ENCODE assay signal across 8 cellular contexts in the genomic region with DNA sequence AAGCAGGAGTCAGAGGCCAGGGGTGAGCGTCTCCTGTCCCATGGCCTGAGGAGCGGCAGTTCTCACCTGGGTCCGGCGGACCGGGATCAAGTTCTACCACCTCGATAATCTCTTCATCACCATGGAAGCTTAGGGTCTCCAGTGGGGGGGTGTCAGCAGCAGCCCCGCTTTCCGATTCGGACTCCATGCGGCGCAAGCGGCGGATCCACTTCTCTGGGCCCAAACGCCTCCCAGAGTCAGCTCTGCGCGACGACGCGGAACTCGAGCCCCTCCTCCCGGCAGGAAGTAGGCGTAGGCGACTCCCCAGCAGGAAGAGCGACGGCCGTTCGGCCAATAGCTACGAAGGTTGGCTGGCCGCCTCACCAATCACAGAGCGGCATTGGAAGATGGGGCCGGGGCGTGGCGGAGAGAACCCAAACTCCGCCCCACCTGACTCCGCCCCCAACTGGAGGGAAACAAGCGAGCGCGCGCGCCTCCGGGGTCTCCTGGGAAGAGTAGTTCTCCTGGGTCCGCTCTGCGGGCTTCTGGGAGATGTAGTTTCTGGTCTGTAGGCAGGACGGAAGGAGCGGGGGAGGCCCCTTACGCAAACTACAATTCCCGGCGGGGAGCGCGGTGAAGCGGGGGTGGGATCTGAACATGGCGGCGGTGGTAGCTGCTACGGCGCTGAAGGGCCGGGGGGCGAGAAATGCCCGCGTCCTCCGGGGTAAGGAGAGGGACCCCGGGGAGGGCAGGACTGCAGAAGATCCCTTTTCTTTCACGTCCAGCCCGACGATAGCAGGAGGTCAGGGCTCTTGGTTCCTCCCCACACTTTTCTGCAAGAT. TPM values are rescaled to one million over a fixed set of nuclear protein-coding genes. Genes with fewer than 3 reads are reported as not detected.
DNase-seq lines count a peak whose midpoint lies in the region; ATAC-seq and TF ChIP-seq lines count a peak whose summit lies in the region.

A gene with protein sequence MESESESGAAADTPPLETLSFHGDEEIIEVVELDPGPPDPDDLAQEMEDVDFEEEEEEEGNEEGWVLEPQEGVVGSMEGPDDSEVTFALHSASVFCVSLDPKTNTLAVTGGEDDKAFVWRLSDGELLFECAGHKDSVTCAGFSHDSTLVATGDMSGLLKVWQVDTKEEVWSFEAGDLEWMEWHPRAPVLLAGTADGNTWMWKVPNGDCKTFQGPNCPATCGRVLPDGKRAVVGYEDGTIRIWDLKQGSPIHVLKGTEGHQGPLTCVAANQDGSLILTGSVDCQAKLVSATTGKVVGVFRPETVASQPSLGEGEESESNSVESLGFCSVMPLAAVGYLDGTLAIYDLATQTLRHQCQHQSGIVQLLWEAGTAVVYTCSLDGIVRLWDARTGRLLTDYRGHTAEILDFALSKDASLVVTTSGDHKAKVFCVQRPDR (minus strand): TSS at position 238 of the 821 bp plus-strand sequence. CDS start 51 bp downstream, at position 187.
A gene with protein sequence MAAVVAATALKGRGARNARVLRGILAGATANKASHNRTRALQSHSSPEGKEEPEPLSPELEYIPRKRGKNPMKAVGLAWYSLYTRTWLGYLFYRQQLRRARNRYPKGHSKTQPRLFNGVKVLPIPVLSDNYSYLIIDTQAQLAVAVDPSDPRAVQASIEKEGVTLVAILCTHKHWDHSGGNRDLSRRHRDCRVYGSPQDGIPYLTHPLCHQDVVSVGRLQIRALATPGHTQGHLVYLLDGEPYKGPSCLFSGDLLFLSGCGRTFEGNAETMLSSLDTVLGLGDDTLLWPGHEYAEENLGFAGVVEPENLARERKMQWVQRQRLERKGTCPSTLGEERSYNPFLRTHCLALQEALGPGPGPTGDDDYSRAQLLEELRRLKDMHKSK (plus strand): TSS at position 620 of the 821 bp plus-strand sequence. CDS start 17 bp downstream, at position 637.

- ATAC-seq in GM18870 (IDR thresholded peaks at IDR 0.05; ENCODE audit: unreplicated experiment) (peak; percentile 86), HG03135 (IDR thresholded peaks at IDR 0.05; ENCODE audit: unreplicated experiment) (peak; percentile 90)

- H3K36me3 ChIP-seq in ACC112 (ENCODE audit: insufficient read depth, low read length): peaks cover 9% of the 10 kb centered on the region; the same call in 1 of the 2 replicates
- peaks cover 20% of the 10 kb centered on the region for H3K36me3 ChIP-seq in breast epithelium
- peaks cover 35 to 42% (median 40%) of the 10 kb centered on the region in 3 donors for H3K36me3 ChIP-seq in skeletal muscle tissue (ENCODE audit: control insufficient read depth in 3 of 3, insufficient read depth in 3 of 3, low read length in 3 of 3)

- intact Hi-C loops in breast epithelium (cut with DNase I; ENCODE audit: low total_unique reads): loop anchor here (2.0 kb wide), 1 partner anchor 133 kb away; no protein-coding TSS in a partner anchor

- peak within 1 kb of the TSS; percentile 94 to 96 (median 95) for H3K9ac ChIP-seq in skeletal muscle tissue (ENCODE audit: low read depth in 1 of 3, low read length in 3 of 3)

- H3K27ac ChIP-seq in ACC112 (ENCODE audit: low read depth, low read length): peak within 1 kb of the TSS; percentile 24; the same call in 1 of the 2 replicates
- peak within 1 kb of the TSS; percentile 78 for H3K27ac ChIP-seq in VCaP
- H3K27ac ChIP-seq in breast epithelium: peak within 1 kb of the TSS; percentile 86 to 89
- peak within 1 kb of the TSS; percentile 88 for H3K27ac ChIP-seq in skeletal muscle tissue (ENCODE audit: low read depth, low read length)

- TF ChIP-seq POLR2A in breast epithelium (IDR thresholded peaks at IDR 0.05): peak; percentile 74

- H3K27me3 ChIP-seq in ACC112 (ENCODE audit: insufficient read depth, low read length): no peaks in the 10 kb centered on the region
- no peaks in the 10 kb centered on the region for H3K27me3 ChIP-seq in breast epithelium
- no peaks in the 10 kb centered on the region for H3K27me3 ChIP-seq in skeletal muscle tissue (ENCODE audit: control insufficient read depth in 3 of 3, insufficient read depth in 3 of 3, low read length in 3 of 3)

- TF ChIP-seq CTCF in VCaP (conservative IDR thresholded peaks at IDR 0.05) (no peak), breast epithelium (IDR thresholded peaks at IDR 0.05) (peak; percentile 14 to 19 (median 17))

- peaks cover 22% of the 10 kb centered on the region for H3K79me2 ChIP-seq in ACC112 (ENCODE audit: control insufficient read depth, insufficient read depth, low read length, unreplicated experiment)

- H3K4me1 ChIP-seq in ACC112 (ENCODE audit: control insufficient read depth, insufficient read depth, low read length, unreplicated experiment) (peaks cover 16% of the 10 kb centered on the region), breast epithelium (peaks cover 8 to 19% of the 10 kb centered on the region in 2 donors), skeletal muscle tissue (ENCODE audit: control insufficient read depth in 3 of 3, insufficient read depth in 3 of 3, low read length in 3 of 3) (peaks cover 40 to 50% (median 43%) of the 10 kb centered on the region in 3 donors)

- H3K4me3 ChIP-seq in ACC112 (ENCODE audit: low read depth, low read length): peak within 1 kb of the TSS; percentile 90
- H3K4me3 ChIP-seq in breast epithelium: peak within 1 kb of the TSS; percentile 76 to 90 (median 87)
- peak within 1 kb of the TSS; percentile 83 for H3K4me3 ChIP-seq in iPS-18c (ENCODE audit: insufficient read depth, low read depth, low read length)
- peak within 1 kb of the TSS; percentile 95 to 97 (median 97) for H3K4me3 ChIP-seq in skeletal muscle tissue (ENCODE audit: low read length in 3 of 3)

- H3K9me3 ChIP-seq in breast epithelium (no peaks in the 10 kb centered on the region), iPS-18c (ENCODE audit: control insufficient read depth, insufficient read depth, low read length) (no peaks in the 10 kb centered on the region), skeletal muscle tissue (ENCODE audit: control insufficient read depth in 3 of 3, low read length in 3 of 3) (no peaks in the 10 kb centered on the region)

- H2AFZ ChIP-seq in ACC112 (ENCODE audit: low read length, unreplicated experiment): no peak within 1 kb of the TSS

- DNase-seq in NCI-H2196 treated with DMSO at 0.1 percent for 48 hours (lab: John Stamatoyannopoulos, UW; ENCODE audit: unreplicated experiment) (peak; percentile 98), breast epithelium (ENCODE audit: low spot score in 2 of 2) (peak; percentile 100)

RNA-seq across cellular contexts. Expression of the first gene that starts in this region (rescaled TPM):
- total RNA-seq in breast epithelium (100 to 1,000 TPM; 150 to 164 (median 151) TPM), skeletal muscle tissue (121 TPM)

RNA-seq across cellular contexts. Expression of the second gene that starts in this region (rescaled TPM):
- 10 to 100 TPM; 30.2 to 48.3 (median 35.6) TPM for total RNA-seq in breast epithelium
- total RNA-seq in skeletal muscle tissue: 39.1 TPM

Comparison
In these comparisons a context has a peak if more than half of its experiments do, and no peak if none do; other contexts are left out.
1. Peak in every context shown above with its lines: DNase-seq, ATAC-seq, H3K4me3 ChIP-seq and H3K27ac ChIP-seq.
2. H3K27ac ChIP-seq: peak in every context shown above with its lines; median percentile 88 in skeletal muscle tissue; 88 in breast epithelium; 78 in VCaP; 24 in ACC112.